Comparison of ENCODE assay signal across 11 cellular contexts in the genomic region with DNA sequence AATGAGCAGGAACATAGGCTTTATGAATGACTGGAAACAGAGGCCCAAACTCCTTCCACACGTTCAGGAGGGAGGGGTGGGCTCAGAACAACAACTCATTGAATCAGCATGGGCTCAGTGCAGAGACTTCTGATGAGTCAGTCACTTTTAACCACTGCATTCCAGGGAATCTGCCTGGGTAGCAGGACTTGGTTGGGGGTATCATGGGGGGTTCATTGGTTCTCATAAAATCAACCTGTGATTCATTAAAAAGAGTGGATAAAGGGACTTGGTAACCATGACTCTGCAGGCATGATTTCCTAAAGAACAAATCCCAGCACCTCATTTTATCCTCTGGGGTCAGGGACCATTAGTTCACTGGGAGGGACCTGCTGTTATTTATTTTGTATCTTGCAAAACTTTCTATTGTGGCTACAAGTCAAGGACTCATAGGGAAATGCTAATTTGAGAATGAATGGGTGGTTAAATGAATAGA. TPM values are rescaled to one million over a fixed set of nuclear protein-coding genes. Genes with fewer than 3 reads are reported as not detected.
A peak's percentile ranks its signal among the peaks of the same experiment; 100 is the strongest.
DNase-seq lines count a peak whose midpoint lies in the region; FAIRE-seq and TF ChIP-seq lines count a peak whose summit lies in the region.
"Had no signal": no experiment of that assay in that cellular context is flagged by ENCODE, and none has a peak within 500 bp of the region (broad histone marks: within the 10 kb centered on the region; RNA-seq: fewer than 3 reads in every experiment).

No MANE protein-coding gene starts in this region.

- 41 to 58% (median 57%) methylated on average over 1 of the region's 1 CpG for WGBS in small intestine, 3 donors
- no CpG with 5 or more reads among the region's 1 CpG for WGBS in H9 (ENCODE audit: extremely low coverage, insufficient read length, low lambda C conversion rate)

- no peak overlapping the region for H2BK15ac ChIP-seq in H9 (ENCODE audit: low read depth, low read length)

- no peak overlapping the region for H3K4me3 Mint-ChIP-seq in H9

- no peak overlapping the region for H3K14ac ChIP-seq in H9 (ENCODE audit: insufficient read depth, low read length)

- H3K36me3 Mint-ChIP-seq in H9 (ENCODE audit: insufficient read depth in 1 of 3, low read depth in 3 of 3) = peaks cover 3 to 13% (median 5%) of the 10 kb centered on the region in 3 experiments; a peak in 6 of 7 replicates

- intact Hi-C loops in ascending aorta (cut with DNase I) = no loop called here

- no peak overlapping the region for H2BK120ac ChIP-seq in H9 (ENCODE audit: low read depth, low read length, poor library complexity, severe bottlenecking)

- H4K5ac ChIP-seq in H9 (ENCODE audit: insufficient read length, low read depth, low read length) = no peak overlapping the region

- no peak overlapping the region for H3K4ac ChIP-seq in H9 (ENCODE audit: low read depth, low read length)

- H4K91ac ChIP-seq in H9 (ENCODE audit: insufficient read length, low read depth, low read length) = no peak overlapping the region

- H3K4me1 Mint-ChIP-seq in H9 = peaks cover 4 to 8% of the 10 kb centered on the region in 2 experiments; a peak in 2 of 4 replicates

- H3K23me2 ChIP-seq in H9 (ENCODE audit: insufficient read length, low read depth, low read length, poor library complexity, severe bottlenecking) = no peaks in the 10 kb centered on the region

- no peak for FAIRE-seq in small intestine (lab: Jason Lieb, UNC)

- H3K56ac ChIP-seq in H9 (ENCODE audit: insufficient read length, low read depth, low read length) = no peak overlapping the region

- H3K23ac ChIP-seq in H9 (ENCODE audit: insufficient read length, low read depth, low read length) = no peak overlapping the region

- DNase-seq in HCEC 1CT (peak; percentile 93), ascending aorta (ENCODE audit: low spot score in 2 of 2) (no peak), foreskin melanocyte (peak; percentile 70), small intestine (peak; percentile 16), H9 (no peak), DMS79 treated with DMSO at 0.1 percent for 48 hours (lab: John Stamatoyannopoulos, UW) (no peak)
- no peak for DNase-seq in activated T-cell treated with anti-CD3 and anti-CD28 coated beads, Interleukin-2, amount 50 U/mL, for 1 hour
- DNase-seq in activated CD4-positive, alpha-beta T cell treated with anti-CD3 and anti-CD28 coated beads for 1 hour = no peak
- DNase-seq: activated naive CD4-positive, alpha-beta T cell; NCI-H1694 treated with DMSO at 0.1 percent for 48 hours had no signal

- H3K18ac ChIP-seq in H9 (ENCODE audit: insufficient read length, low read depth, low read length) = no peak overlapping the region

- H3K27ac ChIP-seq in ascending aorta (peak overlapping the region; percentile 96 to 97), small intestine (ENCODE audit: low read depth in 1 of 2, low read length in 1 of 2) (peak overlapping the region in 1 of 2 donors; percentile 55), H9 (ENCODE audit: insufficient read length, low read depth, low read length) (no peak overlapping the region)
- H3K27ac ChIP-seq: HL-60 had no signal

- no peak overlapping the region for H2BK20ac ChIP-seq in H9 (ENCODE audit: low read depth, low read length, poor library complexity, severe bottlenecking)

- H3K79me1 ChIP-seq in H9 (ENCODE audit: insufficient read depth, low read depth, low read length, poor library complexity, severe bottlenecking) = no peaks in the 10 kb centered on the region

- no peak overlapping the region for H3K4me2 ChIP-seq in H9 (ENCODE audit: insufficient read depth, insufficient read length, low read length)

- H3K9me3 Mint-ChIP-seq in H9 = peaks cover 10 to 15% of the 10 kb centered on the region in 2 experiments

- no peak overlapping the region for H3K27ac Mint-ChIP-seq in H9

- H3K4me1 ChIP-seq in ascending aorta (peaks cover 10 to 45% of the 10 kb centered on the region in 2 donors), small intestine (ENCODE audit: control insufficient read depth in 2 of 2, insufficient read depth in 1 of 2, low read depth in 1 of 2, low read length in 1 of 2) (peaks cover 1 to 7% of the 10 kb centered on the region in 2 donors), H9 (ENCODE audit: insufficient read depth, low read length) (no peaks in the 10 kb centered on the region)

- H4K20me1 ChIP-seq in H9 (ENCODE audit: control insufficient read depth, insufficient read depth, insufficient read length) = no peaks in the 10 kb centered on the region

- H2BK5ac ChIP-seq in H9 (ENCODE audit: insufficient read length, low read length) = no peak overlapping the region

- no peaks in the 10 kb centered on the region for H3K79me2 ChIP-seq in H9 (ENCODE audit: insufficient read depth, low read length)

- no peak overlapping the region for H4K8ac ChIP-seq in H9 (replicated peaks; ENCODE audit: insufficient read length, low read depth, low read length)

- H3K9ac ChIP-seq in H9 (ENCODE audit: extremely low read depth, insufficient read length, low read length) = no peak overlapping the region

- peaks cover 5% of the 10 kb centered on the region; the same call in 1 of the 2 replicates for H3K27me3 Mint-ChIP-seq in H9 (ENCODE audit: low read depth)

- H3K27me3 ChIP-seq in ascending aorta (no peaks in the 10 kb centered on the region), small intestine (ENCODE audit: control insufficient read depth in 2 of 2, insufficient read depth in 2 of 2, low read length in 2 of 2) (no peaks in the 10 kb centered on the region), H9 (ENCODE audit: insufficient read depth, low read length) (no peaks in the 10 kb centered on the region)

- no peak for TF ChIP-seq CTCF in ascending aorta (IDR thresholded peaks at IDR 0.05)
- TF ChIP-seq CTCF in H9 (conservative IDR thresholded peaks at IDR 0.05) = no peak

- H2AK5ac ChIP-seq in H9 (ENCODE audit: insufficient read length, low read length) = no peak overlapping the region

- no peak overlapping the region for H2BK12ac ChIP-seq in H9 (ENCODE audit: insufficient read length, low read depth, low read length)

- H2AFZ ChIP-seq in H9 (ENCODE audit: low read length) = no peak overlapping the region

- H3K36me3 ChIP-seq in ascending aorta (no peaks in the 10 kb centered on the region), small intestine (ENCODE audit: control insufficient read depth in 2 of 2, insufficient read depth in 2 of 2, low read length in 2 of 2) (no peaks in the 10 kb centered on the region)

- no peak overlapping the region for H3T11ph ChIP-seq in H9 (ENCODE audit: low read length)

- H3K9me3 ChIP-seq in ascending aorta (no peaks in the 10 kb centered on the region), small intestine (ENCODE audit: control insufficient read depth, low read depth) (no peaks in the 10 kb centered on the region), H9 (ENCODE audit: control insufficient read depth, low read depth, low read length) (no peaks in the 10 kb centered on the region)

- no peak overlapping the region for H3K4me3 ChIP-seq in ascending aorta
- H3K4me3 ChIP-seq in small intestine (ENCODE audit: low read depth in 1 of 2, low read length in 2 of 2) = no peak overlapping the region

RNA-seq across cellular contexts. Expression of a gene that starts 13.8 kb away (rescaled TPM):
- total RNA-seq in ascending aorta (71.3 TPM), H9 (2021) (not detected in 2 replicates)
- polyA plus RNA-seq in small intestine = 1 to 10 TPM in 1 of 3 donors, under 1 TPM in 2; 0.54 to 4.8 (median 0.67) TPM

RNA-seq across cellular contexts. Expression of a gene that starts 56.4 kb away (rescaled TPM):
- total RNA-seq in ascending aorta (1.2 TPM), H9 (2021) (1.6 and 3.1 TPM in 2 replicates)
- 1 to 10 TPM in 1 of 3 donors, under 1 TPM in 2; 0.54 to 1.1 (median 0.67) TPM for polyA plus RNA-seq in small intestine

RNA-seq across cellular contexts. Expression of a gene that starts 58.2 kb away (rescaled TPM):
- total RNA-seq in ascending aorta = not detected
- under 1 TPM in 1 of 3 donors, not detected in 2; 0.31 TPM for polyA plus RNA-seq in small intestine
- total RNA-seq in H9 (2021) = 0.26 and 0.66 TPM in 2 replicates

Comparison
In these comparisons a context has a peak if more than half of its experiments do, and no peak if none do; other contexts are left out.
1. DNase-seq: peak in HCEC 1CT (single experiment), foreskin melanocyte (single experiment) and small intestine (single experiment); none in ascending aorta (0 of 2), activated T-cell treated with anti-CD3 and anti-CD28 coated beads, Interleukin-2, amount 50 U/mL, for 1 hour (single experiment), H9 (single experiment), DMS79 treated with DMSO at 0.1 percent for 48 hours (single experiment) and activated CD4-positive, alpha-beta T cell treated with anti-CD3 and anti-CD28 coated beads for 1 hour (single experiment).
2. RNA of a gene that starts 13.8 kb away (total RNA-seq): 71.3 TPM in ascending aorta (single experiment); not detected in H9; every median in the first group is over 10 times any median in the second.